ENCODE assay signal across 28 cellular contexts in genomic region chr9:69086769-69087168, GRCh38. TPM values are rescaled to one million over a fixed set of nuclear protein-coding genes. Genes with fewer than 3 reads are reported as not detected.
DNase-seq lines count a peak whose midpoint lies in the region; ATAC-seq and TF ChIP-seq lines count a peak whose summit lies in the region.
"Had no signal": no experiment of that assay in that cellular context is flagged by ENCODE, and none has a peak within 500 bp of the region (broad histone marks: within the 10 kb centered on the region; RNA-seq: fewer than 3 reads in every experiment).

No MANE protein-coding gene starts in this region.

- H3K4me2 ChIP-seq in OCI-LY7 (ENCODE audit: low read length): no peak overlapping the region
- H3K4me2 ChIP-seq: BLaER1 had no signal

- no peaks in the 10 kb centered on the region for H3K27me3 ChIP-seq in heart right ventricle
- H3K27me3 ChIP-seq: BLaER1, cardiac muscle cell, MG63, transverse colon had no signal

- H2AFZ ChIP-seq in OCI-LY7 (ENCODE audit: low read length): no peak overlapping the region

- H3K27me3 Mint-ChIP-seq in activated CD4-positive, alpha-beta memory T cell treated with anti-CD3 and anti-CD28 coated beads for 36 hours: no peaks in the 10 kb centered on the region
- H3K27me3 Mint-ChIP-seq: activated CD8-positive, alpha-beta T cell treated with anti-CD3 and anti-CD28 coated beads for 36 hours; activated naive CD8-positive, alpha-beta T cell had no signal

- H3K4me3 ChIP-seq in heart right ventricle (no peak overlapping the region), OCI-LY7 (ENCODE audit: low read depth, low read length, poor library complexity, severe bottlenecking) (no peak overlapping the region)
- H3K4me3 ChIP-seq: BLaER1, cardiac muscle cell, K562, lung, MG63, SK-N-MC, transverse colon had no signal

- H3K4me1 ChIP-seq in heart right ventricle: peaks cover 0 to 43% (median 15%) of the 10 kb centered on the region in 9 donors
- no peaks in the 10 kb centered on the region for H3K4me1 ChIP-seq in OCI-LY7 (ENCODE audit: insufficient read depth, low read length, poor library complexity, severe bottlenecking)
- H3K4me1 ChIP-seq: BLaER1 had no signal

- ATAC-seq in left ventricle myocardium superior (peak; percentile 21), heart right ventricle (no peak), left lobe of liver (peak; percentile 87), GM18870 (IDR thresholded peaks at IDR 0.05; ENCODE audit: unreplicated experiment) (no peak)
- ATAC-seq: activated CD8-positive, alpha-beta T cell treated with anti-CD3 and anti-CD28 coated beads for 36 hours; HCT116; K562 had no signal

- no peaks in the 10 kb centered on the region for H3K36me3 Mint-ChIP-seq in activated CD4-positive, alpha-beta memory T cell treated with anti-CD3 and anti-CD28 coated beads for 36 hours
- H3K36me3 Mint-ChIP-seq: activated naive CD8-positive, alpha-beta T cell had no signal

- BruUV-seq in OCI-LY7 (replicated peaks; lab: Mats Ljungman, UMichigan): no TSS peak

- no peaks in the 10 kb centered on the region for H4K20me1 ChIP-seq in OCI-LY7 (ENCODE audit: insufficient read depth, low read length)
- H4K20me1 ChIP-seq: BLaER1 had no signal

- H3K9me3 ChIP-seq in heart right ventricle (no peaks in the 10 kb centered on the region), OCI-LY7 (ENCODE audit: low read length) (no peaks in the 10 kb centered on the region)
- H3K9me3 ChIP-seq: BLaER1, MG63, transverse colon had no signal

- H3K4me1 Mint-ChIP-seq in activated CD4-positive, alpha-beta memory T cell treated with anti-CD3 and anti-CD28 coated beads for 36 hours (ENCODE audit: low read depth): no peaks in the 10 kb centered on the region

- intact Hi-C loops in left ventricle myocardium superior (cut with micrococcal nuclease) (no loop called here), heart right ventricle (cut with DNase I) (loop anchor here in 1 of 10 donors (5.0 kb wide), 1 partner anchor 36 kb away; no protein-coding TSS in a partner anchor), OCI-LY7 (cut with micrococcal nuclease; ENCODE audit: unreplicated experiment) (no loop called here)
- intact Hi-C loops in activated CD4-positive, alpha-beta memory T cell treated with anti-CD3 and anti-CD28 coated beads for 36 hours (cut with micrococcal nuclease): no loop called here

- no peaks in the 10 kb centered on the region for H3K36me3 ChIP-seq in heart right ventricle
- no peaks in the 10 kb centered on the region for H3K36me3 ChIP-seq in OCI-LY7 (ENCODE audit: insufficient read depth, low read length)
- H3K36me3 ChIP-seq: cardiac muscle cell, MG63, transverse colon had no signal

- DNase-seq in left ventricle myocardium superior (no peak), heart right ventricle (no peak), NCI-H774 (lab: John Stamatoyannopoulos, UW) (peak; percentile 41), left lobe of liver (ENCODE audit: low spot score) (no peak), HuH-7.5 (ENCODE audit: low spot score) (no peak), OCI-LY7 (ENCODE audit: low spot score) (no peak)
- no peak for DNase-seq in activated CD4-positive, alpha-beta memory T cell treated with anti-CD3 and anti-CD28 coated beads for 36 hours
- DNase-seq: activated CD4-positive, CD25-positive, alpha-beta regulatory T cell treated with anti-CD3 and anti-CD28 coated beads, Interleukin-2, amount 50 U/mL, for 72 hours; activated CD8-positive, alpha-beta T cell treated with anti-CD3 and anti-CD28 coated beads for 36 hours; anterior cingulate cortex; MG63; NCI-H1436 treated with DMSO at 0.1 percent for 48 hours; NCI-H82; nephron progenitor cell; retina; stimulated activated CD4-positive, alpha-beta T cell treated with anti-CD3 and anti-CD28 coated beads, Interleukin-2, amount 100 ng/mL, for 24 hours; transverse colon had no signal

- POLR2A ChIA-PET in activated CD4-positive, alpha-beta memory T cell treated with anti-CD3 and anti-CD28 coated beads for 36 hours (lab: Charles Lee): no interaction called here
- POLR2A ChIA-PET in OCI-LY7 (lab: Charles Lee): interaction anchor here (0.8 kb wide), 1 partner anchor 100 kb away, joined by 3 read pairs; no protein-coding TSS in a partner anchor

- no peaks in the 10 kb centered on the region for H3K79me2 ChIP-seq in OCI-LY7 (ENCODE audit: insufficient read depth, low read depth, low read length)

- no peak overlapping the region for H3K4me3 Mint-ChIP-seq in activated CD4-positive, alpha-beta memory T cell treated with anti-CD3 and anti-CD28 coated beads for 36 hours
- H3K4me3 Mint-ChIP-seq: activated CD8-positive, alpha-beta T cell treated with anti-CD3 and anti-CD28 coated beads for 36 hours; activated naive CD8-positive, alpha-beta T cell; nephron progenitor cell; T-helper 1 cell treated with Interleukin-12 subunit alpha and Interleukin-12 subunit beta and Interleukin-4 antibody, amounts not matched to agents 30 μg/mL and 1 μg/mL, for 36 hours had no signal

- H3K27ac ChIP-seq in heart right ventricle: peak overlapping the region in 4 of 10 donors; percentile 24 to 54 (median 42)
- no peak overlapping the region for H3K27ac ChIP-seq in OCI-LY7 (ENCODE audit: low read depth, low read length, poor library complexity, severe bottlenecking)
- H3K27ac ChIP-seq: BLaER1, RWPE1, SK-N-MC, transverse colon had no signal

- CTCF ChIA-PET in activated CD4-positive, alpha-beta memory T cell treated with anti-CD3 and anti-CD28 coated beads for 36 hours (lab: Charles Lee): interaction anchor here (0.6 to 1.0 kb wide), 2 partner anchors 51 to 239 kb away, joined by 3 read pairs; partner anchors contain the start of gene FXN
- CTCF ChIA-PET in OCI-LY7 (lab: Charles Lee; ENCODE audit: unreplicated experiment): no interaction called here

- no peak overlapping the region for H3K27ac Mint-ChIP-seq in activated CD4-positive, alpha-beta memory T cell treated with anti-CD3 and anti-CD28 coated beads for 36 hours
- H3K27ac Mint-ChIP-seq: activated CD8-positive, alpha-beta T cell treated with anti-CD3 and anti-CD28 coated beads for 36 hours; activated naive CD8-positive, alpha-beta T cell; activated T-helper 2 cell treated with anti-CD3 and anti-CD28 coated beads, Interferon-gamma antibody, Interleukin-2, Interleukin-4, amounts not matched to agents 10 μg/mL and 5 μg/mL and 100 μg/mL, durations not matched to agents 14 hours and 24 hours and 36 hours; nephron progenitor cell; T-helper 1 cell treated with Interleukin-12 subunit alpha and Interleukin-12 subunit beta and Interleukin-4 antibody, amounts not matched to agents 30 μg/mL and 1 μg/mL, for 36 hours had no signal

- TF ChIP-seq CTCF in heart right ventricle (IDR thresholded peaks at IDR 0.05) (no peak), OCI-LY7 (conservative IDR thresholded peaks at IDR 0.05; ENCODE audit: low read length) (no peak)

- H3K9me3 Mint-ChIP-seq in activated CD4-positive, alpha-beta memory T cell treated with anti-CD3 and anti-CD28 coated beads for 36 hours: no peaks in the 10 kb centered on the region
- H3K9me3 Mint-ChIP-seq: activated CD8-positive, alpha-beta T cell treated with anti-CD3 and anti-CD28 coated beads for 36 hours; activated T-helper 2 cell treated with anti-CD3 and anti-CD28 coated beads, Interferon-gamma antibody, Interleukin-2, Interleukin-4, amounts not matched to agents 10 μg/mL and 5 μg/mL and 100 μg/mL, durations not matched to agents 14 hours and 24 hours and 36 hours; T-helper 1 cell treated with Interleukin-12 subunit alpha and Interleukin-12 subunit beta and Interleukin-4 antibody, amounts not matched to agents 30 μg/mL and 1 μg/mL, for 36 hours had no signal

- H3K9me2 ChIP-seq in OCI-LY7 (ENCODE audit: insufficient read depth, low read length): no peaks in the 10 kb centered on the region

- 85 to 89% methylated on average over 2 of the region's 2 CpGs for WGBS in heart right ventricle, 2 donors

RNA-seq across cellular contexts. Expression of gene FXN, which starts 51.2 kb away (rescaled TPM):
- total RNA-seq in left ventricle myocardium superior (35.8 TPM), heart right ventricle (10 to 100 TPM; 18.8 to 41.8 (median 36.8) TPM), left lobe of liver (27.1 TPM), OCI-LY7 (2022) (33.6 and 36.1 TPM in 2 replicates)
- polyA plus RNA-seq in heart right ventricle: 10 to 100 TPM in 1 of 2 donors, 1 to 10 TPM in 1; 7.8 to 15.0 TPM
- 10 to 100 TPM; 14.1 to 15.2 TPM for total RNA-seq in activated CD4-positive, alpha-beta memory T cell treated with anti-CD3 and anti-CD28 coated beads for 36 hours
- 5.6 and 6.9 TPM in 2 replicates for total RNA-seq in OCI-LY7 (2014; rRNA removed; shearing (Covaris generic))

Comparison
In these comparisons a context has a peak if more than half of its experiments do, and no peak if none do; other contexts are left out.
1. ATAC-seq: peak in left ventricle myocardium superior (single experiment) and left lobe of liver (single experiment); none in heart right ventricle (0 of 8) and GM18870 (single experiment).